8 cellular contexts compared by ENCODE assay signal in genomic region chr6:27092316-27092692, GRCh38.
DNase-seq lines count a peak whose midpoint lies in the region; ATAC-seq and TF ChIP-seq lines count a peak whose summit lies in the region.

No MANE protein-coding gene starts in this region.

- H3K27me3 ChIP-seq in left ventricle myocardium inferior (ENCODE audit: low read depth), result peaks cover 100% of the 10 kb centered on the region
- peaks cover 0 to 3% of the 10 kb centered on the region in 2 donors for H3K27me3 ChIP-seq in right atrium auricular region
- H3K27me3 ChIP-seq in SK-N-SH (ENCODE audit: insufficient read depth), result no peaks in the 10 kb centered on the region; the same call in 1 of the 2 replicates

- CTCF ChIA-PET in SK-N-SH (lab: Yijun Ruan, JAX), result interaction anchor here (1.4 to 1.7 kb wide), 3 partner anchors 14 to 496 kb away, joined by 5 to 8 read pairs (median 6); partner anchors contain the start of gene ABT1

- H3K36me3 Mint-ChIP-seq in stimulated activated naive B cell treated with anti-CD40 and anti-IgM and Interleukin-4, amounts not matched to agents 10 μg/mL and 1 μg/mL and 100 μg/mL, for 72 hours, result peaks cover 4% of the 10 kb centered on the region in 2 donors

- no peaks in the 10 kb centered on the region for H3K9me2 ChIP-seq in SK-N-SH

- peak overlapping the region; percentile 75; the same call in 1 of the 2 replicates for H2AFZ ChIP-seq in SK-N-SH (ENCODE audit: low read depth)

- H3K27ac Mint-ChIP-seq in stimulated activated naive B cell treated with anti-CD40 and anti-IgM and Interleukin-4, amounts not matched to agents 10 μg/mL and 1 μg/mL and 100 μg/mL, for 72 hours, result no peak overlapping the region

- H3K9me3 Mint-ChIP-seq in stimulated activated naive B cell treated with anti-CD40 and anti-IgM and Interleukin-4, amounts not matched to agents 10 μg/mL and 1 μg/mL and 100 μg/mL, for 72 hours, result peaks cover 3 to 4% of the 10 kb centered on the region in 2 donors

- H3K27ac ChIP-seq in left ventricle myocardium inferior (replicated peaks) (no peak overlapping the region), right atrium auricular region (no peak overlapping the region), SK-N-SH (ENCODE audit: low read depth in 2 of 2, low read length in 1 of 2) (peak overlapping the region in 1 of 2 experiments; percentile 50; a peak in 2 of 4 replicates)

- no peaks in the 10 kb centered on the region for H4K20me1 ChIP-seq in SK-N-SH (ENCODE audit: insufficient read depth)

- no peaks in the 10 kb centered on the region for H3K79me2 ChIP-seq in SK-N-SH (ENCODE audit: insufficient read depth)

- H3K36me3 ChIP-seq in left ventricle myocardium inferior (no peaks in the 10 kb centered on the region), right atrium auricular region (no peaks in the 10 kb centered on the region), SK-N-SH (replicated peaks in 1 of 2; ENCODE audit: control insufficient read depth in 1 of 2, insufficient read depth in 2 of 2, low read length in 1 of 2) (no peaks in the 10 kb centered on the region)

- DNase-seq in left ventricle myocardium inferior (no peak), right atrium auricular region (ENCODE audit: low spot score) (no peak), SK-N-SH (peak; percentile 8), fibroblast of mammary gland (ENCODE audit: low read depth) (peak; percentile 11), DMS53 (lab: John Stamatoyannopoulos, UW) (no peak), retina (no peak)
- DNase-seq in stimulated activated naive B cell treated with anti-CD40 and anti-IgM and Interleukin-4, amounts not matched to agents 10 μg/mL and 1 μg/mL and 100 μg/mL, for 72 hours, result no peak

- peaks cover 8% of the 10 kb centered on the region for H3F3A ChIP-seq in SK-N-SH (replicated peaks; ENCODE audit: insufficient read depth)

- ATAC-seq in stimulated activated naive B cell treated with anti-CD40 and anti-IgM and Interleukin-4, amounts not matched to agents 10 μg/mL and 1 μg/mL and 100 μg/mL, for 72 hours (replicated peaks), result peak in 1 of 2 donors; percentile 6
- ATAC-seq in HG02678 (IDR thresholded peaks at IDR 0.05; ENCODE audit: unreplicated experiment), result no peak

- no peaks in the 10 kb centered on the region for H3K9me3 ChIP-seq in left ventricle myocardium inferior (replicated peaks)
- H3K9me3 ChIP-seq in right atrium auricular region, result no peaks in the 10 kb centered on the region
- H3K9me3 ChIP-seq in SK-N-SH, result no peaks in the 10 kb centered on the region

- TF ChIP-seq RAD21 in SK-N-SH (IDR thresholded peaks at IDR 0.05; ENCODE audit: low read length), result no peak

- TF ChIP-seq EP300 in SK-N-SH (IDR thresholded peaks at IDR 0.05; ENCODE audit: borderline replicate concordance in 1 of 2, low read depth in 1 of 2, low read length in 1 of 2), result no peak

- peaks cover 59 to 86% of the 10 kb centered on the region in 2 donors for H3K27me3 Mint-ChIP-seq in stimulated activated naive B cell treated with anti-CD40 and anti-IgM and Interleukin-4, amounts not matched to agents 10 μg/mL and 1 μg/mL and 100 μg/mL, for 72 hours

- POLR2A ChIA-PET in SK-N-SH (lab: Yijun Ruan, JAX), result interaction anchor here (0.6 kb wide), 1 partner anchor 54 kb away, joined by 4 read pairs; a partner anchor contains a TSS

- H3K4me2 ChIP-seq in SK-N-SH, result peak overlapping the region; percentile 73

- peak overlapping the region; percentile 10; the same call in 1 of the 2 replicates for H3K9ac ChIP-seq in SK-N-SH

- TF ChIP-seq CTCF in left ventricle myocardium inferior (IDR thresholded peaks at IDR 0.05; ENCODE audit: borderline replicate concordance) (no peak), right atrium auricular region (IDR thresholded peaks at IDR 0.05) (no peak), SK-N-SH (IDR thresholded peaks at IDR 0.05) (no peak), fibroblast of mammary gland (conservative IDR thresholded peaks at IDR 0.05; ENCODE audit: control insufficient read depth, insufficient read depth, low read depth, low read length) (no peak)

- peak overlapping the region; percentile 80 to 81 for H3K4me3 Mint-ChIP-seq in stimulated activated naive B cell treated with anti-CD40 and anti-IgM and Interleukin-4, amounts not matched to agents 10 μg/mL and 1 μg/mL and 100 μg/mL, for 72 hours

- H3K4me3 ChIP-seq in left ventricle myocardium inferior, result peak overlapping the region; percentile 39
- no peak overlapping the region for H3K4me3 ChIP-seq in right atrium auricular region
- H3K4me3 ChIP-seq in SK-N-SH (ENCODE audit: low read depth in 2 of 2, low read length in 1 of 2), result peak overlapping the region; percentile 60 to 70
- peak overlapping the region; percentile 51 for H3K4me3 ChIP-seq in fibroblast of mammary gland (ENCODE audit: control insufficient read depth, low read depth, low read length)

- peaks cover 14 to 18% of the 10 kb centered on the region in 2 donors for H3K4me1 Mint-ChIP-seq in stimulated activated naive B cell treated with anti-CD40 and anti-IgM and Interleukin-4, amounts not matched to agents 10 μg/mL and 1 μg/mL and 100 μg/mL, for 72 hours

- WGBS in SK-N-SH (ENCODE audit: low lambda C conversion rate), result 5% methylated on average over 8 of the region's 8 CpGs

- intact Hi-C loops in left ventricle myocardium inferior (cut with micrococcal nuclease), result no loop called here

- H3K4me1 ChIP-seq in left ventricle myocardium inferior (peaks cover 8% of the 10 kb centered on the region), right atrium auricular region (peaks cover 0 to 15% of the 10 kb centered on the region in 2 donors), SK-N-SH (ENCODE audit: control insufficient read depth in 1 of 2, insufficient read depth in 2 of 2, low read depth in 1 of 2, low read length in 1 of 2) (peaks cover 4 to 5% of the 10 kb centered on the region in 2 experiments; a peak in 3 of 4 replicates)

TF ChIP-seq in SK-N-SH, 30 proteins besides CTCF, POLR2A, EP300 and RAD21:
- TF ChIP-seq RFX5 (IDR thresholded peaks at IDR 0.05; ENCODE audit: low read length), result no peak
- no peak for TF ChIP-seq USF1 (IDR thresholded peaks at IDR 0.05; ENCODE audit: borderline replicate concordance, low read depth)
- TF ChIP-seq, protein P1, sequence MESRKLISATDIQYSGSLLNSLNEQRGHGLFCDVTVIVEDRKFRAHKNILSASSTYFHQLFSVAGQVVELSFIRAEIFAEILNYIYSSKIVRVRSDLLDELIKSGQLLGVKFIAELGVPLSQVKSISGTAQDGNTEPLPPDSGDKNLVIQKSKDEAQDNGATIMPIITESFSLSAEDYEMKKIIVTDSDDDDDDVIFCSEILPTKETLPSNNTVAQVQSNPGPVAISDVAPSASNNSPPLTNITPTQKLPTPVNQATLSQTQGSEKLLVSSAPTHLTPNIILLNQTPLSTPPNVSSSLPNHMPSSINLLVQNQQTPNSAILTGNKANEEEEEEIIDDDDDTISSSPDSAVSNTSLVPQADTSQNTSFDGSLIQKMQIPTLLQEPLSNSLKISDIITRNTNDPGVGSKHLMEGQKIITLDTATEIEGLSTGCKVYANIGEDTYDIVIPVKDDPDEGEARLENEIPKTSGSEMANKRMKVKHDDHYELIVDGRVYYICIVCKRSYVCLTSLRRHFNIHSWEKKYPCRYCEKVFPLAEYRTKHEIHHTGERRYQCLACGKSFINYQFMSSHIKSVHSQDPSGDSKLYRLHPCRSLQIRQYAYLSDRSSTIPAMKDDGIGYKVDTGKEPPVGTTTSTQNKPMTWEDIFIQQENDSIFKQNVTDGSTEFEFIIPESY (IDR thresholded peaks at IDR 0.05; ENCODE audit: borderline replicate concordance, low read depth), result no peak

Comparison
In these comparisons a context has a peak if more than half of its experiments do, and no peak if none do; other contexts are left out.
1. H3K4me3 ChIP-seq: peak in left ventricle myocardium inferior (single experiment), SK-N-SH (2 of 2) and fibroblast of mammary gland (single experiment); none in right atrium auricular region (0 of 2).
2. DNase-seq: peak in SK-N-SH (single experiment) and fibroblast of mammary gland (single experiment); none in left ventricle myocardium inferior (single experiment), right atrium auricular region (single experiment), stimulated activated naive B cell treated with anti-CD40 and anti-IgM and Interleukin-4, amounts not matched to agents 10 μg/mL and 1 μg/mL and 100 μg/mL, for 72 hours (single experiment), DMS53 (single experiment) and retina (single experiment).